ENCODE assay signal across 8 cellular contexts in the genomic region with DNA sequence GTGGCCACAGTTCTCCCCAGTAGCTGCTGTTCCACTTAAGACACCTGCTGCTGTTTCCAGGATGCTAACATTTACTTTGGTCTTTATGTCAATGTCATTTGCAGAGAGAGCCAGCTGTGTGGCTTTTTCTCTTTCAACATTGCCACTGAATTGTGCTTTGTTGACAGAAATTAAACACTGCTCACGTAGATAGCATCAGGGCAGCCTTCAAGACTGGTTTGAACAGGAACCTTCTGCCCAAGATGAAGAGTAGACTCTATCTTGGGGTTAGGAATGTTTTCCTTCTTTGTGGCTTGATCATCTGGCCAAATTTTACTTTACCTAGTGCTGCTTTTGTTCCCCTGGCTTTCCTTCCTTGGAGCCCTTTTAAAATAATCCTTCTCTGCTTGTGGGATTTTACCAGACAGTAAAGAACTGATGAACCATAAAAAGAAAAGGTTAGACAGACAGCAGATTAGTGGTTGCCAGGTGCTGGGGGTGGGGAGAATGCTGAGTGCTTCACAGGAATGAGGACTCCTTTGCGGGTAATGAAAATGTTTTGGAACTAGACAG. TPM values are rescaled to one million over a fixed set of nuclear protein-coding genes. Genes with fewer than 3 reads are reported as not detected.
DNase-seq lines count a peak whose midpoint lies in the region; ATAC-seq and TF ChIP-seq lines count a peak whose summit lies in the region.

No MANE protein-coding gene starts in this region.

- no peak for TF ChIP-seq CTCF in neural crest cell (conservative IDR thresholded peaks at IDR 0.05)

- no peaks in the 10 kb centered on the region for H3K27me3 Mint-ChIP-seq in activated CD8-positive, alpha-beta T cell treated with anti-CD3 and anti-CD28 coated beads, Interleukin-2, amount 10 ng/mL, durations not matched to agents 7 days and 5 days (ENCODE audit: low read depth)
- no peaks in the 10 kb centered on the region for H3K27me3 Mint-ChIP-seq in neural crest cell (ENCODE audit: low read depth)

- POLR2A ChIA-PET in activated CD8-positive, alpha-beta T cell treated with anti-CD3 and anti-CD28 coated beads, Interleukin-2, amount 10 ng/mL, durations not matched to agents 7 days and 5 days (lab: Charles Lee), result interaction anchor here (0.6 to 2.4 kb wide), 3 partner anchors 11 to 88 kb away, joined by 3 to 20 read pairs (median 12); a partner anchor contains a TSS

- H3K9me3 Mint-ChIP-seq in activated CD8-positive, alpha-beta T cell treated with anti-CD3 and anti-CD28 coated beads, Interleukin-2, amount 10 ng/mL, durations not matched to agents 7 days and 5 days (ENCODE audit: insufficient read depth), result no peaks in the 10 kb centered on the region
- no peaks in the 10 kb centered on the region for H3K9me3 Mint-ChIP-seq in neural crest cell

- peak; percentile 36 for ATAC-seq in GM18517 (IDR thresholded peaks at IDR 0.05; ENCODE audit: unreplicated experiment)
- peak; percentile 84 for ATAC-seq in activated CD8-positive, alpha-beta T cell treated with anti-CD3 and anti-CD28 coated beads, Interleukin-2, amount 10 ng/mL, durations not matched to agents 7 days and 5 days
- no peak for ATAC-seq in GM21786 (IDR thresholded peaks at IDR 0.05; ENCODE audit: unreplicated experiment)
- ATAC-seq in GM21360 (IDR thresholded peaks at IDR 0.05; ENCODE audit: unreplicated experiment), result no peak
- no peak for ATAC-seq in HG02588 (IDR thresholded peaks at IDR 0.05; ENCODE audit: unreplicated experiment)

- peak overlapping the region; percentile 36 for H3K4me3 Mint-ChIP-seq in activated CD8-positive, alpha-beta T cell treated with anti-CD3 and anti-CD28 coated beads, Interleukin-2, amount 10 ng/mL, durations not matched to agents 7 days and 5 days
- no peak overlapping the region for H3K4me3 Mint-ChIP-seq in neural crest cell

- peaks cover 42% of the 10 kb centered on the region for H3K36me3 Mint-ChIP-seq in activated CD8-positive, alpha-beta T cell treated with anti-CD3 and anti-CD28 coated beads, Interleukin-2, amount 10 ng/mL, durations not matched to agents 7 days and 5 days (ENCODE audit: low read depth)
- H3K36me3 Mint-ChIP-seq in neural crest cell (ENCODE audit: low read depth), result no peaks in the 10 kb centered on the region

- peaks cover 72% of the 10 kb centered on the region for H3K4me1 Mint-ChIP-seq in activated CD8-positive, alpha-beta T cell treated with anti-CD3 and anti-CD28 coated beads, Interleukin-2, amount 10 ng/mL, durations not matched to agents 7 days and 5 days (ENCODE audit: low read depth)
- H3K4me1 Mint-ChIP-seq in neural crest cell, result peaks cover 14% of the 10 kb centered on the region

- peak overlapping the region; percentile 88 for H3K27ac Mint-ChIP-seq in activated CD8-positive, alpha-beta T cell treated with anti-CD3 and anti-CD28 coated beads, Interleukin-2, amount 10 ng/mL, durations not matched to agents 7 days and 5 days
- peak overlapping the region; percentile 3 for H3K27ac Mint-ChIP-seq in neural crest cell (ENCODE audit: unreplicated experiment)

- peak; percentile 52 to 66 for DNase-seq in NCI-H187 (lab: John Stamatoyannopoulos, UW)
- peak; percentile 68 for DNase-seq in activated CD8-positive, alpha-beta T cell treated with anti-CD3 and anti-CD28 coated beads, Interleukin-2, amount 10 ng/mL, durations not matched to agents 7 days and 5 days
- DNase-seq in neural crest cell (ENCODE audit: low read depth, low spot score), result no peak
- no peak for DNase-seq in EL

- CTCF ChIA-PET in activated CD8-positive, alpha-beta T cell treated with anti-CD3 and anti-CD28 coated beads, Interleukin-2, amount 10 ng/mL, durations not matched to agents 7 days and 5 days (lab: Charles Lee), result interaction anchor here (1.0 to 3.8 kb wide), 7 partner anchors 11 to 38 kb away, joined by 3 to 23 read pairs (median 3); no protein-coding TSS in a partner anchor

RNA-seq across cellular contexts. Expression of a gene that starts 22.6 kb away (rescaled TPM):
- 100 to 1,000 TPM; 220 to 229 TPM for total RNA-seq in activated CD8-positive, alpha-beta T cell treated with anti-CD3 and anti-CD28 coated beads, Interleukin-2, amount 10 ng/mL, durations not matched to agents 7 days and 5 days
- 65.0 and 66.5 TPM in 2 replicates for total RNA-seq in neural crest cell

RNA-seq across cellular contexts. Expression of a gene that starts 50.5 kb away (rescaled TPM):
- 10 to 100 TPM; 36.7 to 40.0 TPM for total RNA-seq in activated CD8-positive, alpha-beta T cell treated with anti-CD3 and anti-CD28 coated beads, Interleukin-2, amount 10 ng/mL, durations not matched to agents 7 days and 5 days
- 33.5 and 36.5 TPM in 2 replicates for total RNA-seq in neural crest cell

Comparison
In these comparisons a context has a peak if more than half of its experiments do, and no peak if none do; other contexts are left out.
1. ATAC-seq: peak in GM18517 (single experiment) and activated CD8-positive, alpha-beta T cell treated with anti-CD3 and anti-CD28 coated beads, Interleukin-2, amount 10 ng/mL, durations not matched to agents 7 days and 5 days (single experiment); none in GM21786 (single experiment), GM21360 (single experiment) and HG02588 (single experiment).
2. DNase-seq: peak in NCI-H187 (2 of 2) and activated CD8-positive, alpha-beta T cell treated with anti-CD3 and anti-CD28 coated beads, Interleukin-2, amount 10 ng/mL, durations not matched to agents 7 days and 5 days (single experiment); none in neural crest cell (single experiment) and EL (single experiment).